ENCODE assay signal across 20 cellular contexts in the genomic region with DNA sequence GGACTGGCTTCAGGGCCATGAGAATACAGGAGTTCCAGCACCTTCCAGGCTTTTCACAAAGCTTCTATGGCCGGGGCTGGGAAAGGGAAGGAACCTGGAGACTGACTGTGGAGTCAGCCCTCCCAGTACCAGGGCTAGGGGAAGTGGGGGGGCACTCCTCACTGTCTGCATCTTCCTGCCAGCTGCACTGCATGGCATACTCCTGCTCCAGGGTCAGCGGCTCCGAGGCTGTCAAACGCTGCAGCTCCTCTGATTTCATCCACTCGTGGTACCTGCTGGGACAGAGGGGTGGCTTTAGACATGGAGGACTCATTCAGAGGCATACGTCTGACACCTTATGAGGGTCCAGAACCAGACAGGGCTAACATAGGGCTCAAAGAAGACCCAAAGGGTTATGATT. TPM values are rescaled to one million over a fixed set of nuclear protein-coding genes. Genes with fewer than 3 reads are reported as not detected.
DNase-seq lines count a peak whose midpoint lies in the region; ATAC-seq and TF ChIP-seq lines count a peak whose summit lies in the region.
"Had no signal": no experiment of that assay in that cellular context is flagged by ENCODE, and none has a peak within 500 bp of the region (broad histone marks: within the 10 kb centered on the region; RNA-seq: fewer than 3 reads in every experiment).

No MANE protein-coding gene starts in this region.

- peaks cover 8 to 72% (median 50%) of the 10 kb centered on the region in 4 donors for H3K4me1 ChIP-seq in liver (ENCODE audit: control insufficient read depth in 4 of 4, insufficient read depth in 4 of 4, low read length in 3 of 4)

- H3K4me3 ChIP-seq in liver (ENCODE audit: low read depth in 1 of 3, low read length in 3 of 3) = no peak overlapping the region
- H3K4me3 ChIP-seq: coronary artery, skin epidermis had no signal

- H3K27me3 ChIP-seq in liver (ENCODE audit: control insufficient read depth in 4 of 4, insufficient read depth in 4 of 4, low read length in 3 of 4) = no peaks in the 10 kb centered on the region

- WGBS in liver = 81% methylated on average over 6 of the region's 6 CpGs

- POLR2A ChIA-PET in activated CD4-positive, alpha-beta memory T cell treated with anti-CD3 and anti-CD28 coated beads, Interleukin-2, amount 10 ng/mL, durations not matched to agents 7 days and 5 days (lab: Charles Lee) = interaction anchor here (1.7 to 8.9 kb wide), 5 partner anchors 15 to 36 kb away, joined by 5 to 60 read pairs (median 15); a partner anchor contains a TSS

- TF ChIP-seq CTCF in liver (IDR thresholded peaks at IDR 0.05; ENCODE audit: low read depth, low read length, missing input control) = no peak

- peak overlapping the region; percentile 35 to 36 for H3K27ac ChIP-seq in liver (ENCODE audit: low read depth in 1 of 2, low read length in 2 of 2)
- H3K27ac ChIP-seq: coronary artery, skin epidermis had no signal

- H3K9me3 ChIP-seq in liver (ENCODE audit: control insufficient read depth in 4 of 4, low read length in 3 of 4) = no peaks in the 10 kb centered on the region

- H3K36me3 Mint-ChIP-seq in activated T-cell treated with anti-CD3 and anti-CD28 coated beads, Interleukin-2, amount 50 U/mL, for 24 hours (ENCODE audit: low read depth) = peaks cover 81% of the 10 kb centered on the region
- peaks cover 66% of the 10 kb centered on the region for H3K36me3 Mint-ChIP-seq in activated CD4-positive, alpha-beta memory T cell treated with anti-CD3 and anti-CD28 coated beads, Interleukin-2, amount 10 ng/mL, durations not matched to agents 7 days and 5 days (ENCODE audit: low read depth)
- H3K36me3 Mint-ChIP-seq in stimulated activated effector memory CD8-positive, alpha-beta T cell treated with anti-CD3 and anti-CD28 coated beads, Interleukin-12 subunit alpha, Interleukin-12 subunit beta, amount 100 ng/mL, for 72 hours = peaks cover 86% of the 10 kb centered on the region

- H3K4me1 Mint-ChIP-seq in activated T-cell treated with anti-CD3 and anti-CD28 coated beads, Interleukin-2, amount 50 U/mL, for 24 hours (ENCODE audit: low read depth) = peaks cover 53% of the 10 kb centered on the region
- peaks cover 55% of the 10 kb centered on the region for H3K4me1 Mint-ChIP-seq in activated CD4-positive, alpha-beta memory T cell treated with anti-CD3 and anti-CD28 coated beads, Interleukin-2, amount 10 ng/mL, durations not matched to agents 7 days and 5 days
- peaks cover 79% of the 10 kb centered on the region for H3K4me1 Mint-ChIP-seq in stimulated activated effector memory CD8-positive, alpha-beta T cell treated with anti-CD3 and anti-CD28 coated beads, Interleukin-12 subunit alpha, Interleukin-12 subunit beta, amount 100 ng/mL, for 72 hours

- peak overlapping the region; percentile 82 for H3K27ac Mint-ChIP-seq in activated T-cell treated with anti-CD3 and anti-CD28 coated beads, Interleukin-2, amount 50 U/mL, for 24 hours
- H3K27ac Mint-ChIP-seq in activated CD4-positive, alpha-beta memory T cell treated with anti-CD3 and anti-CD28 coated beads, Interleukin-2, amount 10 ng/mL, durations not matched to agents 7 days and 5 days = peak overlapping the region; percentile 49
- peak overlapping the region; percentile 81 for H3K27ac Mint-ChIP-seq in stimulated activated effector memory CD8-positive, alpha-beta T cell treated with anti-CD3 and anti-CD28 coated beads, Interleukin-12 subunit alpha, Interleukin-12 subunit beta, amount 100 ng/mL, for 72 hours
- H3K27ac Mint-ChIP-seq: memory B cell had no signal

- H3K27me3 Mint-ChIP-seq in activated T-cell treated with anti-CD3 and anti-CD28 coated beads, Interleukin-2, amount 50 U/mL, for 24 hours = no peaks in the 10 kb centered on the region
- H3K27me3 Mint-ChIP-seq in activated CD4-positive, alpha-beta memory T cell treated with anti-CD3 and anti-CD28 coated beads, Interleukin-2, amount 10 ng/mL, durations not matched to agents 7 days and 5 days = no peaks in the 10 kb centered on the region
- H3K27me3 Mint-ChIP-seq: memory B cell had no signal

- CTCF ChIA-PET in activated CD4-positive, alpha-beta memory T cell treated with anti-CD3 and anti-CD28 coated beads, Interleukin-2, amount 10 ng/mL, durations not matched to agents 7 days and 5 days (lab: Charles Lee) = interaction anchor here (0.7 to 10.6 kb wide), 8 partner anchors 9 to 116 kb away, joined by 3 to 78 read pairs (median 6); a partner anchor contains a TSS

- H3K36me3 ChIP-seq in liver (ENCODE audit: control insufficient read depth in 4 of 4, insufficient read depth in 3 of 4, low read depth in 1 of 4, low read length in 3 of 4) = peaks cover 9 to 26% (median 16%) of the 10 kb centered on the region in 4 donors

- peak overlapping the region; percentile 63 for H3K4me3 Mint-ChIP-seq in activated T-cell treated with anti-CD3 and anti-CD28 coated beads, Interleukin-2, amount 50 U/mL, for 24 hours
- no peak overlapping the region for H3K4me3 Mint-ChIP-seq in activated CD4-positive, alpha-beta memory T cell treated with anti-CD3 and anti-CD28 coated beads, Interleukin-2, amount 10 ng/mL, durations not matched to agents 7 days and 5 days
- no peak overlapping the region for H3K4me3 Mint-ChIP-seq in stimulated activated effector memory CD8-positive, alpha-beta T cell treated with anti-CD3 and anti-CD28 coated beads, Interleukin-12 subunit alpha, Interleukin-12 subunit beta, amount 100 ng/mL, for 72 hours
- H3K4me3 Mint-ChIP-seq: memory B cell had no signal

- H3K9me3 Mint-ChIP-seq in activated T-cell treated with anti-CD3 and anti-CD28 coated beads, Interleukin-2, amount 50 U/mL, for 24 hours = no peaks in the 10 kb centered on the region
- no peaks in the 10 kb centered on the region for H3K9me3 Mint-ChIP-seq in activated CD4-positive, alpha-beta memory T cell treated with anti-CD3 and anti-CD28 coated beads, Interleukin-2, amount 10 ng/mL, durations not matched to agents 7 days and 5 days
- H3K9me3 Mint-ChIP-seq in stimulated activated effector memory CD8-positive, alpha-beta T cell treated with anti-CD3 and anti-CD28 coated beads, Interleukin-12 subunit alpha, Interleukin-12 subunit beta, amount 100 ng/mL, for 72 hours = no peaks in the 10 kb centered on the region
- H3K9me3 Mint-ChIP-seq: activated T-cell treated with anti-CD3 and anti-CD28 coated beads, Interleukin-2, amount 50 U/mL, for 72 hours; memory B cell had no signal

- H3K9ac ChIP-seq in liver (ENCODE audit: low read depth in 1 of 2, low read length in 2 of 2) = no peak overlapping the region

- no peak for ATAC-seq in stimulated activated effector memory CD8-positive, alpha-beta T cell treated with anti-CD3 and anti-CD28 coated beads, Interleukin-12 subunit alpha, Interleukin-12 subunit beta, amount 100 ng/mL, for 72 hours
- no peak for ATAC-seq in HG03469 (IDR thresholded peaks at IDR 0.05; ENCODE audit: unreplicated experiment)
- ATAC-seq: activated T-cell treated with anti-CD3 and anti-CD28 coated beads, Interleukin-2, amount 50 U/mL, for 72 hours had no signal

- no peak for TF ChIP-seq RAD21 in liver (IDR thresholded peaks at IDR 0.05)

- DNase-seq in activated T-cell treated with anti-CD3 and anti-CD28 coated beads, Interleukin-2, amount 50 U/mL, for 24 hours = no peak
- no peak for DNase-seq in activated T-cell treated with anti-CD3 and anti-CD28 coated beads, Interleukin-2, amount 50 U/mL, for 48 hours
- no peak for DNase-seq in activated CD4-positive, alpha-beta memory T cell treated with anti-CD3 and anti-CD28 coated beads, Interleukin-2, amount 10 ng/mL, durations not matched to agents 7 days and 5 days
- DNase-seq in stimulated activated effector memory CD8-positive, alpha-beta T cell treated with anti-CD3 and anti-CD28 coated beads, Interleukin-12 subunit alpha, Interleukin-12 subunit beta, amount 100 ng/mL, for 72 hours (ENCODE audit: low spot score in 2 of 2) = no peak
- DNase-seq in Ammon's horn (ENCODE audit: low spot score) (no peak), SW 1271 (lab: John Stamatoyannopoulos, UW) (no peak)
- DNase-seq: activated T-cell treated with anti-CD3 and anti-CD28 coated beads, Interleukin-2, amount 50 U/mL, for 72 hours; aorta; Calu3; GF-D8; NCI-H2171 treated with DMSO at 0.1 percent for 48 hours; occipital lobe; stimulated activated naive CD4-positive, alpha-beta T cell had no signal

TF ChIP-seq in liver, 16 proteins besides CTCF, POLR2A, EP300 and RAD21 (continues in another document):
- TF ChIP-seq TAF1 (conservative IDR thresholded peaks at IDR 0.05) (no peak), YY1 (IDR thresholded peaks at IDR 0.05) (no peak), SP1 (IDR thresholded peaks at IDR 0.05) (no peak)
- TF ChIP-seq, protein P1, sequence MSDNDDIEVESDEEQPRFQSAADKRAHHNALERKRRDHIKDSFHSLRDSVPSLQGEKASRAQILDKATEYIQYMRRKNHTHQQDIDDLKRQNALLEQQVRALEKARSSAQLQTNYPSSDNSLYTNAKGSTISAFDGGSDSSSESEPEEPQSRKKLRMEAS (IDR thresholded peaks at IDR 0.05) = no peak

RNA-seq across cellular contexts. Expression of a gene that starts 2.7 kb away (rescaled TPM):
- 10 to 100 TPM; 32.1 to 32.3 TPM for total RNA-seq in activated CD4-positive, alpha-beta memory T cell treated with anti-CD3 and anti-CD28 coated beads, Interleukin-2, amount 10 ng/mL, durations not matched to agents 7 days and 5 days
- 10 to 100 TPM in 1 of 2 donors, 1 to 10 TPM in 1; 8.1 to 25.5 TPM for total RNA-seq in liver
- 10 to 100 TPM; 15.7 to 18.4 TPM for polyA plus RNA-seq in liver

RNA-seq across cellular contexts. Expression of a gene that starts 25.0 kb away (rescaled TPM):
- 100 to 1,000 TPM; 320 to 328 TPM for total RNA-seq in activated CD4-positive, alpha-beta memory T cell treated with anti-CD3 and anti-CD28 coated beads, Interleukin-2, amount 10 ng/mL, durations not matched to agents 7 days and 5 days
- total RNA-seq in liver = 10 to 100 TPM; 38.1 to 84.1 TPM
- polyA plus RNA-seq in liver = 100 to 1,000 TPM; 105 to 160 TPM

RNA-seq across cellular contexts. Expression of a gene that starts 36.4 kb away (rescaled TPM):
- 10 to 100 TPM; 56.1 to 58.5 TPM for total RNA-seq in activated CD4-positive, alpha-beta memory T cell treated with anti-CD3 and anti-CD28 coated beads, Interleukin-2, amount 10 ng/mL, durations not matched to agents 7 days and 5 days
- total RNA-seq in liver = 1 to 10 TPM; 5.1 to 5.3 TPM
- 1 to 10 TPM; 5.9 to 8.8 TPM for polyA plus RNA-seq in liver
- total RNA-seq: epithelial cell of proximal tubule, RPMI7951 had no signal

Comparison
In these comparisons a context has a peak if more than half of its experiments do, and no peak if none do; other contexts are left out.
1. RNA of a gene that starts 36.4 kb away (total RNA-seq): 56.1 to 58.5 TPM in activated CD4-positive, alpha-beta memory T cell treated with anti-CD3 and anti-CD28 coated beads, Interleukin-2, amount 10 ng/mL, durations not matched to agents 7 days and 5 days; 5.1 to 5.3 TPM in liver; every median in the first group is over 4 times any median in the second.
2. Peak in every context shown above with its lines, with median percentiles within 50 percentile points of each other: H3K27ac Mint-ChIP-seq.